ENCODE assay signal across 35 cellular contexts in the genomic region with DNA sequence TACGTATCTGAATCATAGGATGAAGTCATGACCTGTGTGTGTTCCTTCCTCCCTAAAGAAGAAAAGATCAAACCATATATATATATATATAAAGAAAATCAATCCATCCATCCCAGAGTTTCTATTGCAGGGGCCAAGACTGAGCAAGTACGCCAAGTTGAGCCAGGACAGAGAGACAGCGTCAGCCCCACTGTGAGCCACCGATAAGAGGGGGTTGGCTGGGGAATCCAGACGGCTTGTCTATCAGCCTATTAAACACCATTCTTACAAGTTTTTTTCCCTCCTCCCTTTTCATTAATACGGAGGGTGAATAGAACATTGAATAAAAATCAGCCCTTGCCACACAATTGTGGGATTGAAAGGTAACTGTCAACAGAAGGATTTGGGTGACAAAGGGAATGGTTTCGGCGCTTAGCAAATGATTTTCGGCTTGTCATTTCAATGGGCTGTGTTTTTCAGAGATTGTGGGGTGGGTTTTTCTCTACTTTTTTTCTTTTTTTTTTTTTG.
"Had no signal": no experiment of that assay in that cellular context is flagged by ENCODE, and none has a peak within 500 bp of the region (broad histone marks: within the 10 kb centered on the region; RNA-seq: fewer than 3 reads in every experiment).

No MANE protein-coding gene starts in this region.

- H3K27me3 ChIP-seq: cardiac muscle cell, MG63, Peyer's patch had no signal

- H3K27me3 Mint-ChIP-seq: activated B cell treated with CpG ODN at 0.5 μM for 24 hours; activated CD4-positive, alpha-beta memory T cell treated with anti-CD3 and anti-CD28 coated beads, Interleukin-2, amount 10 ng/mL, durations not matched to agents 7 days and 5 days; activated CD8-positive, alpha-beta memory T cell treated with anti-CD3 and anti-CD28 coated beads, Interleukin-2, amount 10 ng/mL, durations not matched to agents 7 days and 5 days; activated naive CD4-positive, alpha-beta T cell treated with anti-CD3 and anti-CD28 coated beads, Interleukin-2, amount 10 ng/mL, durations not matched to agents 7 days and 5 days had no signal

- ATAC-seq: activated CD8-positive, alpha-beta memory T cell treated with anti-CD3 and anti-CD28 coated beads, Interleukin-2, amount 10 ng/mL, durations not matched to agents 7 days and 5 days; PC-3; Right ventricle myocardium inferior had no signal

- H3K9me3 Mint-ChIP-seq: activated CD4-positive, alpha-beta memory T cell treated with anti-CD3 and anti-CD28 coated beads, Interleukin-2, amount 10 ng/mL, durations not matched to agents 7 days and 5 days had no signal

- H3K27ac ChIP-seq: cardiac muscle cell, Peyer's patch, RWPE1, VCaP had no signal

- H3K4me3 ChIP-seq: cardiac muscle cell, MG63, Peyer's patch had no signal

- H3K36me3 Mint-ChIP-seq: activated CD8-positive, alpha-beta memory T cell treated with anti-CD3 and anti-CD28 coated beads, Interleukin-2, amount 10 ng/mL, durations not matched to agents 7 days and 5 days; activated naive CD4-positive, alpha-beta T cell treated with anti-CD3 and anti-CD28 coated beads, Interleukin-2, amount 10 ng/mL, durations not matched to agents 7 days and 5 days; activated naive CD8-positive, alpha-beta T cell treated with anti-CD3 and anti-CD28 coated beads for 36 hours had no signal

- H3K4me1 Mint-ChIP-seq: activated B cell treated with CpG ODN at 0.5 μM for 24 hours; activated CD4-positive, alpha-beta memory T cell treated with anti-CD3 and anti-CD28 coated beads, Interleukin-2, amount 10 ng/mL, durations not matched to agents 7 days and 5 days; activated CD8-positive, alpha-beta memory T cell treated with anti-CD3 and anti-CD28 coated beads, Interleukin-2, amount 10 ng/mL, durations not matched to agents 7 days and 5 days; activated naive CD4-positive, alpha-beta T cell treated with anti-CD3 and anti-CD28 coated beads, Interleukin-2, amount 10 ng/mL, durations not matched to agents 7 days and 5 days; activated naive CD8-positive, alpha-beta T cell treated with anti-CD3 and anti-CD28 coated beads for 36 hours had no signal

- DNase-seq: activated B cell treated with CpG ODN at 0.5 μM for 24 hours; activated CD4-positive, alpha-beta memory T cell treated with anti-CD3 and anti-CD28 coated beads, Interleukin-2, amount 10 ng/mL, durations not matched to agents 7 days and 5 days; activated CD4-positive, alpha-beta T cell treated with anti-CD3 and anti-CD28 coated beads for 48 hours; activated CD4-positive, CD25-positive, alpha-beta regulatory T cell treated with anti-CD3 and anti-CD28 coated beads, Interleukin-2, amount 50 U/mL, for 72 hours; activated CD8-positive, alpha-beta memory T cell treated with anti-CD3 and anti-CD28 coated beads for 24 hours; activated CD8-positive, alpha-beta memory T cell treated with anti-CD3 and anti-CD28 coated beads, Interleukin-2, amount 10 ng/mL, durations not matched to agents 7 days and 5 days; activated CD8-positive, alpha-beta memory T cell treated with anti-CD3 and anti-CD28 coated beads, Interleukin-2, amount 50 U/mL, for 48 hours; activated effector memory CD4-positive, alpha-beta T cell treated with Interleukin-2 at 50 U/mL for 16 hours; activated naive CD4-positive, alpha-beta T cell treated with anti-CD3 and anti-CD28 coated beads, Interleukin-2, amount 10 ng/mL, durations not matched to agents 7 days and 5 days; activated naive CD8-positive, alpha-beta T cell treated with anti-CD3 and anti-CD28 coated beads for 36 hours; activated T-cell treated with anti-CD3 and anti-CD28 coated beads, Interleukin-2, amount 50 U/mL, for 48 hours; amniotic stem cell; aorta; Kasumi-1; KG1; MG63; NCI-H1048; NCI-H1105 treated with DMSO at 0.1 percent for 48 hours; NCI-H1436; NCI-H1694; NCI-H1930; NCI-H2081 treated with DMSO at 0.1 percent for 48 hours; NCI-H345; NCI-H526; NCI-H748 treated with DMSO at 0.1 percent for 48 hours; NK-92 treated with Interleukin-12 subunit alpha and Interleukin-12 subunit beta, amount 100 ng/mL, for 24 hours; PC-3; Peyer's patch; SIG-M5; SW 1271; T1000 had no signal

- H3K9me3 ChIP-seq: MG63 had no signal

- H3K27ac Mint-ChIP-seq: activated B cell treated with CpG ODN at 0.5 μM for 24 hours; activated CD4-positive, alpha-beta memory T cell treated with anti-CD3 and anti-CD28 coated beads, Interleukin-2, amount 10 ng/mL, durations not matched to agents 7 days and 5 days; activated CD8-positive, alpha-beta memory T cell treated with anti-CD3 and anti-CD28 coated beads, Interleukin-2, amount 10 ng/mL, durations not matched to agents 7 days and 5 days; activated naive CD4-positive, alpha-beta T cell treated with anti-CD3 and anti-CD28 coated beads, Interleukin-2, amount 10 ng/mL, durations not matched to agents 7 days and 5 days; activated naive CD8-positive, alpha-beta T cell treated with anti-CD3 and anti-CD28 coated beads for 36 hours had no signal

- H3K4me1 ChIP-seq: Peyer's patch had no signal

- H3K36me3 ChIP-seq: cardiac muscle cell, MG63, Peyer's patch had no signal

- H3K4me3 Mint-ChIP-seq: activated B cell treated with CpG ODN at 0.5 μM for 24 hours; activated CD4-positive, alpha-beta memory T cell treated with anti-CD3 and anti-CD28 coated beads, Interleukin-2, amount 10 ng/mL, durations not matched to agents 7 days and 5 days; activated CD8-positive, alpha-beta memory T cell treated with anti-CD3 and anti-CD28 coated beads, Interleukin-2, amount 10 ng/mL, durations not matched to agents 7 days and 5 days; activated naive CD4-positive, alpha-beta T cell treated with anti-CD3 and anti-CD28 coated beads, Interleukin-2, amount 10 ng/mL, durations not matched to agents 7 days and 5 days; activated naive CD8-positive, alpha-beta T cell treated with anti-CD3 and anti-CD28 coated beads for 36 hours had no signal
